ENCODE assay signal across 8 cellular contexts in genomic region chr3:156554842-156555687, GRCh38. TPM values are rescaled to one million over a fixed set of nuclear protein-coding genes. Genes with fewer than 3 reads are reported as not detected.
A peak's percentile ranks its signal among the peaks of the same experiment; 100 is the strongest.
DNase-seq lines count a peak whose midpoint lies in the region; ATAC-seq, FAIRE-seq and TF ChIP-seq lines count a peak whose summit lies in the region.

TSS of gene SSR3 (minus strand) at chr3:156555117. CDS start at chr3:156555089, 28 bp downstream.

- H3K4me2 ChIP-seq in trophoblast cell (ENCODE audit: low read length): peak within 1 kb of the TSS; percentile 92

- H3K4me1 ChIP-seq in adrenal gland (replicated peaks in 1 of 2) (peaks cover 5 to 37% of the 10 kb centered on the region in 2 donors), trophoblast cell (ENCODE audit: control insufficient read depth in 1 of 2, insufficient read depth in 2 of 2, low read length in 2 of 2) (peaks cover 2 to 5% of the 10 kb centered on the region in 2 experiments), transverse colon (peaks cover 8 to 43% (median 25%) of the 10 kb centered on the region in 4 donors)

- peak within 1 kb of the TSS; percentile 48 for H2BK120ac ChIP-seq in trophoblast cell (ENCODE audit: insufficient read depth, low read length, poor library complexity)

- peak within 1 kb of the TSS; percentile 75 for H2BK5ac ChIP-seq in trophoblast cell (ENCODE audit: low read depth, low read length, poor library complexity)

- peak within 1 kb of the TSS; percentile 90 for H3K9ac ChIP-seq in trophoblast cell (ENCODE audit: low read length)

- TF ChIP-seq POLR2A in GM12892 (IDR thresholded peaks at IDR 0.05; ENCODE audit: low read depth, low read length) (peak; percentile 93), adrenal gland (IDR thresholded peaks at IDR 0.05) (peak; percentile 94), transverse colon (IDR thresholded peaks at IDR 0.05) (peak; percentile 91)

- H4K91ac ChIP-seq in trophoblast cell (ENCODE audit: low read depth, low read length): peak within 1 kb of the TSS; percentile 63

- intact Hi-C loops in adrenal gland (cut with DNase I): loop anchor here (10.0 kb wide), 3 partner anchors 110 to 580 kb away; no protein-coding TSS in a partner anchor
- intact Hi-C loops in cardiac septum (cut with DNase I): loop anchor here (5.0 kb wide), 3 partner anchors 117 to 532 kb away; partner anchors contain the start of gene TIPARP
- intact Hi-C loops in transverse colon (cut with DNase I; ENCODE audit: low total_unique reads): no loop called here

- H4K12ac ChIP-seq in trophoblast cell (ENCODE audit: low read depth, low read length): peak within 1 kb of the TSS; percentile 61

- H3K27ac ChIP-seq in adrenal gland (peak within 1 kb of the TSS; percentile 74 to 89 (median 80)), trophoblast cell (ENCODE audit: low read depth, low read length) (peak within 1 kb of the TSS; percentile 78), transverse colon (peak within 1 kb of the TSS; percentile 89 to 97 (median 90))

- WGBS in adrenal gland, 4 donors: 2 to 11% (median 5%) methylated on average over 18 to 60 of the region's 60 CpGs
- WGBS in trophoblast cell (ENCODE audit: extremely low coverage, insufficient coverage, insufficient read length): no CpG with 5 or more reads among the region's 60 CpGs
- WGBS in transverse colon (ENCODE audit: low coverage in 1 of 2), 2 donors: 3 to 16% methylated on average over 10 to 59 of the region's 60 CpGs

- peaks cover 8% of the 10 kb centered on the region for H3K79me2 ChIP-seq in trophoblast cell (ENCODE audit: control insufficient read depth, insufficient read depth, low read length, poor library complexity)

- H3K18ac ChIP-seq in trophoblast cell (ENCODE audit: low read length): peak within 1 kb of the TSS; percentile 76

- FAIRE-seq in GM12892 (lab: Jason Lieb, UNC): peak; percentile 93

- peak within 1 kb of the TSS; percentile 81 for H3K14ac ChIP-seq in trophoblast cell (ENCODE audit: low read length)

- H3K27me3 ChIP-seq in adrenal gland: no peaks in the 10 kb centered on the region
- H3K27me3 ChIP-seq in trophoblast cell (ENCODE audit: insufficient read depth, low read length): no peaks in the 10 kb centered on the region
- H3K27me3 ChIP-seq in transverse colon: no peaks in the 10 kb centered on the region

- DNase-seq in GM12892 (ENCODE audit: insufficient read length) (peak; percentile 74), NCI-H146 (lab: John Stamatoyannopoulos, UW) (peak; percentile 100), T-helper 1 cell (peak; percentile 96 to 99 (median 99)), adrenal gland (peak; percentile 99 to 100 (median 100)), cardiac septum (ENCODE audit: low spot score) (peak; percentile 100), trophoblast cell (peak; percentile 99), transverse colon (peak; percentile 99)

- H3K9me3 ChIP-seq in adrenal gland (replicated peaks in 1 of 3): no peaks in the 10 kb centered on the region
- H3K9me3 ChIP-seq in trophoblast cell (ENCODE audit: insufficient read depth, low read depth, low read length): no peaks in the 10 kb centered on the region
- no peaks in the 10 kb centered on the region for H3K9me3 ChIP-seq in transverse colon

- no peaks in the 10 kb centered on the region for H3K36me3 ChIP-seq in adrenal gland (replicated peaks in 1 of 2)
- H3K36me3 ChIP-seq in trophoblast cell (ENCODE audit: control insufficient read depth in 1 of 2, insufficient read depth in 2 of 2, low read length in 2 of 2): peaks cover 2 to 8% of the 10 kb centered on the region in 2 experiments
- H3K36me3 ChIP-seq in transverse colon: peaks cover 0 to 10% (median 0%) of the 10 kb centered on the region in 4 donors

- no peak within 1 kb of the TSS for H3K23ac ChIP-seq in trophoblast cell (ENCODE audit: low read length)

- peaks cover 9% of the 10 kb centered on the region for H3K79me1 ChIP-seq in trophoblast cell (ENCODE audit: low read length)

- no peak for TF ChIP-seq EP300 in transverse colon (IDR thresholded peaks at IDR 0.05; ENCODE audit: low read depth)

- peak in 5 of 6 experiments; percentile 43 to 79 (median 74) for TF ChIP-seq CTCF in adrenal gland (IDR thresholded peaks at IDR 0.05)
- peak; percentile 37 to 92 (median 45) for TF ChIP-seq CTCF in transverse colon (IDR thresholded peaks at IDR 0.05)

- peak within 1 kb of the TSS; percentile 98 for H2AFZ ChIP-seq in trophoblast cell (ENCODE audit: insufficient read depth, low read length, poor library complexity)

- peak within 1 kb of the TSS; percentile 93 for H4K8ac ChIP-seq in trophoblast cell (ENCODE audit: low read depth, low read length)

- no peak within 1 kb of the TSS for H2AK5ac ChIP-seq in trophoblast cell (ENCODE audit: low read length)

- peak; percentile 99 for ATAC-seq in HG02852 (IDR thresholded peaks at IDR 0.05; ENCODE audit: unreplicated experiment)

- peak within 1 kb of the TSS; percentile 84 for H3K4ac ChIP-seq in trophoblast cell (ENCODE audit: low read depth, low read length)

- H3K4me3 ChIP-seq in adrenal gland: peak within 1 kb of the TSS; percentile 17 to 94 (median 72)
- peak within 1 kb of the TSS; percentile 95 for H3K4me3 ChIP-seq in trophoblast cell (ENCODE audit: low read depth, low read length)
- H3K4me3 ChIP-seq in transverse colon: peak within 1 kb of the TSS; percentile 69 to 95 (median 76)

- H2BK12ac ChIP-seq in trophoblast cell (ENCODE audit: low read length): no peak within 1 kb of the TSS

- in situ Hi-C loops in transverse colon (cut with MboI; ENCODE audit: low pct_ligation_motif_present in 1 of 4, low pct_unique_long_range_greater_than_20kb in 1 of 4, low sequenced_read_pairs in 3 of 4): loop anchor here (10.0 to 25.0 kb wide), 6 partner anchors 107 to 532 kb away; partner anchors contain the start of genes TIPARP (in 2 of the 4) and LEKR1 (in 1 of the 4)

RNA-seq across cellular contexts. Expression of gene SSR3, which starts in this region (rescaled TPM):
- 200 TPM for polyA plus RNA-seq in GM12892 (2012; ENCODE audit: missing spikeins)
- total RNA-seq in adrenal gland: 100 to 1,000 TPM in 6 of 8 donors, 10 to 100 TPM in 2; 93.6 to 479 (median 116) TPM
- 100 to 1,000 TPM in 1 of 3 donors, 10 to 100 TPM in 2; 47.1 to 407 (median 84.1) TPM for polyA plus RNA-seq in adrenal gland
- total RNA-seq in cardiac septum: 155 TPM
- polyA plus RNA-seq in trophoblast cell (2013): 329 and 336 TPM in 2 replicates
- 10 to 100 TPM; 21.7 to 68.8 (median 50.1) TPM for total RNA-seq in transverse colon

Comparison
In these comparisons a context has a peak if more than half of its experiments do, and no peak if none do; other contexts are left out.
1. Peak in every context shown above with its lines: DNase-seq, ATAC-seq, H3K4me3 ChIP-seq and H3K27ac ChIP-seq.